ENCODE assay signal across 1 cellular context in genomic region chr9:32811251-32811650, GRCh38.
TF ChIP-seq lines count a peak whose summit lies in the region.

No MANE protein-coding gene starts in this region.

TF ChIP-seq in H1, 55 proteins besides CTCF, POLR2A, EP300 and RAD21:
- TF ChIP-seq BRCA1 (IDR thresholded peaks at IDR 0.05; ENCODE audit: low read depth, low read length) (no peak), TCF12 (IDR thresholded peaks at IDR 0.05; ENCODE audit: low read depth, low read length) (no peak), JUND (IDR thresholded peaks at IDR 0.05; ENCODE audit: low read length) (no peak), ATF2 (IDR thresholded peaks at IDR 0.05; ENCODE audit: low read length) (no peak), EGR1 (IDR thresholded peaks at IDR 0.05; ENCODE audit: borderline replicate concordance, low read depth, low read length) (no peak), SUZ12 (IDR thresholded peaks at IDR 0.05; ENCODE audit: low read length) (no peak), CHD2 (IDR thresholded peaks at IDR 0.05; ENCODE audit: low read length) (no peak)
